ENCODE assay signal across 12 cellular contexts in genomic region chr4:180909279-180909678, GRCh38.
DNase-seq lines count a peak whose midpoint lies in the region; ATAC-seq and TF ChIP-seq lines count a peak whose summit lies in the region.
"Had no signal": no experiment of that assay in that cellular context is flagged by ENCODE, and none has a peak within 500 bp of the region (broad histone marks: within the 10 kb centered on the region; RNA-seq: fewer than 3 reads in every experiment).

No MANE protein-coding gene starts in this region.

- H3K36me3 ChIP-seq in WERI-Rb-1, result no peaks in the 10 kb centered on the region

- no peak overlapping the region for H3K27ac Mint-ChIP-seq in HFFc6
- no peak overlapping the region for H3K27ac Mint-ChIP-seq in stimulated activated effector memory CD8-positive, alpha-beta T cell treated with anti-CD3 and anti-CD28 coated beads, Interleukin-12 subunit alpha, Interleukin-12 subunit beta, amount 100 ng/mL, for 72 hours
- H3K27ac Mint-ChIP-seq: nephron, T-cell had no signal

- no peaks in the 10 kb centered on the region for H3K27me3 ChIP-seq in WERI-Rb-1 (ENCODE audit: insufficient read depth, low read depth, severe bottlenecking)

- peak; percentile 30; the same call in 1 of the 2 replicates for TF ChIP-seq CTCF in HFFc6 (IDR thresholded peaks at IDR 0.05)
- peak; percentile 92 for TF ChIP-seq CTCF in WERI-Rb-1 (IDR thresholded peaks at IDR 0.05; ENCODE audit: low read depth, low read length)

- H3K9me3 ChIP-seq in WERI-Rb-1 (ENCODE audit: severe bottlenecking), result no peaks in the 10 kb centered on the region

- H3K4me1 Mint-ChIP-seq in HFFc6 (ENCODE audit: low read depth), result no peaks in the 10 kb centered on the region
- no peaks in the 10 kb centered on the region for H3K4me1 Mint-ChIP-seq in stimulated activated effector memory CD8-positive, alpha-beta T cell treated with anti-CD3 and anti-CD28 coated beads, Interleukin-12 subunit alpha, Interleukin-12 subunit beta, amount 100 ng/mL, for 72 hours
- H3K4me1 Mint-ChIP-seq: nephron, T-cell had no signal

- H3K36me3 Mint-ChIP-seq in HFFc6 (ENCODE audit: low read depth), result no peaks in the 10 kb centered on the region
- no peaks in the 10 kb centered on the region for H3K36me3 Mint-ChIP-seq in stimulated activated effector memory CD8-positive, alpha-beta T cell treated with anti-CD3 and anti-CD28 coated beads, Interleukin-12 subunit alpha, Interleukin-12 subunit beta, amount 100 ng/mL, for 72 hours
- H3K36me3 Mint-ChIP-seq: T-cell had no signal

- no peaks in the 10 kb centered on the region; the same call in 1 of the 2 replicates for H3K27me3 Mint-ChIP-seq in HFFc6 (ENCODE audit: insufficient read depth)
- H3K27me3 Mint-ChIP-seq: T-cell had no signal

- H3K27ac ChIP-seq in WERI-Rb-1, result no peak overlapping the region

- no peak overlapping the region for H3K4me3 ChIP-seq in WERI-Rb-1 (ENCODE audit: low read depth, low read length)

- no peak overlapping the region for H3K4me3 Mint-ChIP-seq in HFFc6
- no peak overlapping the region for H3K4me3 Mint-ChIP-seq in stimulated activated effector memory CD8-positive, alpha-beta T cell treated with anti-CD3 and anti-CD28 coated beads, Interleukin-12 subunit alpha, Interleukin-12 subunit beta, amount 100 ng/mL, for 72 hours
- H3K4me3 Mint-ChIP-seq: nephron, T-cell had no signal

- ATAC-seq in left lobe of liver, result peak; percentile 34
- ATAC-seq in stimulated activated effector memory CD8-positive, alpha-beta T cell treated with anti-CD3 and anti-CD28 coated beads, Interleukin-12 subunit alpha, Interleukin-12 subunit beta, amount 100 ng/mL, for 72 hours, result no peak
- ATAC-seq in HG03460 (IDR thresholded peaks at IDR 0.05; ENCODE audit: unreplicated experiment), result no peak
- ATAC-seq in HG02610 (IDR thresholded peaks at IDR 0.05; ENCODE audit: unreplicated experiment), result no peak
- ATAC-seq: T-cell had no signal

- peak; percentile 13 for DNase-seq in EL
- no peak for DNase-seq in HFFc6
- DNase-seq in WERI-Rb-1, result peak; percentile 51
- no peak for DNase-seq in left lobe of liver (ENCODE audit: low spot score)
- no peak for DNase-seq in stimulated activated effector memory CD8-positive, alpha-beta T cell treated with anti-CD3 and anti-CD28 coated beads, Interleukin-12 subunit alpha, Interleukin-12 subunit beta, amount 100 ng/mL, for 72 hours (ENCODE audit: low spot score in 2 of 2)
- DNase-seq: activated CD8-positive, alpha-beta memory T cell treated with anti-CD3 and anti-CD28 coated beads, Interleukin-2, amount 50 U/mL, for 4 hours; hypothalamus; NCI-H2107; T-cell had no signal

- peaks cover 21% of the 10 kb centered on the region for H3K9me3 Mint-ChIP-seq in HFFc6
- peaks cover 11% of the 10 kb centered on the region for H3K9me3 Mint-ChIP-seq in stimulated activated effector memory CD8-positive, alpha-beta T cell treated with anti-CD3 and anti-CD28 coated beads, Interleukin-12 subunit alpha, Interleukin-12 subunit beta, amount 100 ng/mL, for 72 hours
- H3K9me3 Mint-ChIP-seq: nephron had no signal

Comparison
In these comparisons a context has a peak if more than half of its experiments do, and no peak if none do; other contexts are left out.
1. DNase-seq: peak in EL (single experiment) and WERI-Rb-1 (single experiment); none in HFFc6 (single experiment), left lobe of liver (single experiment) and stimulated activated effector memory CD8-positive, alpha-beta T cell treated with anti-CD3 and anti-CD28 coated beads, Interleukin-12 subunit alpha, Interleukin-12 subunit beta, amount 100 ng/mL, for 72 hours (0 of 2).